Comparison of ENCODE assay signal across 1 cellular context in genomic region chr4:143391895-143392294, GRCh38.
TF ChIP-seq lines count a peak whose summit lies in the region.

No MANE protein-coding gene starts in this region.

TF ChIP-seq in GM23338, 12 proteins besides CTCF, POLR2A, EP300 and RAD21 (continued from another document):
- TF ChIP-seq ZNF462 (CRISPR knock-in tag; IDR thresholded peaks at IDR 0.05) (no peak), CREB1 (CRISPR knock-in tag; IDR thresholded peaks at IDR 0.05; ENCODE audit: low read depth) (no peak), EZH2 (IDR thresholded peaks at IDR 0.05; ENCODE audit: low read depth, unreplicated experiment) (no peak)
